ENCODE assay signal across 8 cellular contexts in the genomic region with DNA sequence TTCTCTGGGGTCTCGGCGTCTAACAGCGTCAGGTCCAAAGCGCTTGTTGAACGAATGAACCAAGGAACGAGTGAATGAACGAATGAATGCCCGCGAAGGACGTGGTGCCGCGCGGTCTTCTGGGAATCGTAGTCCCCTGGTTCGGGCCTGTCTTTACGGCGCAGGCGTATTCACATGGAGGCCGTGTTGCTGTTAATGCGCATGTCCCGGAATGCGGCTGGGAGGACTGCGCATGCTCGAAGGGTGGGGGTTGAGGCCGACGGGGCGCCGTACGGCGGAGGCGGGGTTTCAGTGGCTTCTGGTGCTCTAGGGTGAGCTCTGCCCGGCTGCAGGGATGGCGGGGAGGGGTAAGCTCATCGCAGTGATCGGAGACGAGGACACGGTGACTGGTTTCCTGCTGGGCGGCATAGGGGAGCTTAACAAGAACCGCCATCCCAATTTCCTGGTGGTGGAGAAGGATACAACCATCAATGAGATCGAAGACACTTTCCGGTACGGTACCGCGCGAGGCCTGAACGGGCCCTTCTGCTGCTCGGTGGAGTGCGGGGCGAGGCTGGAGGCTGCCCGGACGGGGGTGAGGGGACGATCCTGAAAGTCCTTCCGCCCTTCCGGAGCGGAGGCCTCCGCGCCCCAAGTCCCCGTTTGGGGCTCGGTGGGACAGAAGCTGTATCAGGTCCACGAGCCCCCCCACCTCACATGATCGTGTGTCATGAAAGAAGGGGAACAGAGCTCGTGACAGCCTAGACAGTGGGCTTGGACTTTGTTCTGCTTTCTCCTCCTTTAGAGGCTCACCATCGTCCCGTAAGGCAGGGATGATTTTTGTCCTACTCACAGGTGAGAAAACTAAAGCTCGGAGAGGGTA. TPM values are rescaled to one million over a fixed set of nuclear protein-coding genes. Genes with fewer than 3 reads are reported as not detected.
DNase-seq lines count a peak whose midpoint lies in the region; ATAC-seq and TF ChIP-seq lines count a peak whose summit lies in the region.

Gene ATP6V1F, plus strand, starts transcription at position 286 of the 862 bp plus-strand sequence. Its CDS starts 49 bp downstream, at position 335.

- H3K36me3 ChIP-seq in ascending aorta: peaks cover 7 to 10% of the 10 kb centered on the region in 2 donors
- H3K36me3 ChIP-seq in right atrium auricular region: peaks cover 18% of the 10 kb centered on the region
- H3K36me3 ChIP-seq in uterus: no peaks in the 10 kb centered on the region

- H3K4me1 Mint-ChIP-seq in T-helper 2 cell treated with Interferon-gamma antibody and Interleukin-4, amounts not matched to agents 5 μg/mL and 100 μg/mL, for 36 hours (ENCODE audit: low read depth): peaks cover 14% of the 10 kb centered on the region

- peaks cover 17% of the 10 kb centered on the region for H3K36me3 Mint-ChIP-seq in T-helper 2 cell treated with Interferon-gamma antibody and Interleukin-4, amounts not matched to agents 5 μg/mL and 100 μg/mL, for 36 hours (ENCODE audit: low read depth)

- peak within 1 kb of the TSS; percentile 97 for H3K27ac Mint-ChIP-seq in T-helper 2 cell treated with Interferon-gamma antibody and Interleukin-4, amounts not matched to agents 5 μg/mL and 100 μg/mL, for 36 hours

- peak within 1 kb of the TSS; percentile 98 for H3K4me3 Mint-ChIP-seq in T-helper 2 cell treated with Interferon-gamma antibody and Interleukin-4, amounts not matched to agents 5 μg/mL and 100 μg/mL, for 36 hours

- H3K27me3 Mint-ChIP-seq in T-helper 2 cell treated with Interferon-gamma antibody and Interleukin-4, amounts not matched to agents 5 μg/mL and 100 μg/mL, for 36 hours (ENCODE audit: low read depth): no peaks in the 10 kb centered on the region

- peak; percentile 97 to 98 for DNase-seq in NCI-H1930 (lab: John Stamatoyannopoulos, UW)
- DNase-seq in T-helper 2 cell treated with Interferon-gamma antibody and Interleukin-4, amounts not matched to agents 5 μg/mL and 100 μg/mL, for 36 hours (ENCODE audit: low spot score): peak; percentile 99
- DNase-seq in ascending aorta (ENCODE audit: low spot score in 2 of 2): peak; percentile 94 to 99
- peak; percentile 98 for DNase-seq in right atrium auricular region (ENCODE audit: low spot score)
- DNase-seq in pulmonary artery endothelial cell (ENCODE audit: low read depth, low spot score): peak; percentile 88
- peak; percentile 97 to 99 for DNase-seq in uterus

- H3K9me3 ChIP-seq in ascending aorta (no peaks in the 10 kb centered on the region), right atrium auricular region (no peaks in the 10 kb centered on the region), uterus (no peaks in the 10 kb centered on the region)

- H3K27ac ChIP-seq in ascending aorta (peak within 1 kb of the TSS; percentile 60 to 63), right atrium auricular region (peak within 1 kb of the TSS; percentile 77 to 84), uterus (peak within 1 kb of the TSS; percentile 61 to 85)

- H3K27me3 ChIP-seq in ascending aorta: no peaks in the 10 kb centered on the region
- H3K27me3 ChIP-seq in right atrium auricular region: no peaks in the 10 kb centered on the region
- H3K27me3 ChIP-seq in uterus: no peaks in the 10 kb centered on the region

- intact Hi-C loops in ascending aorta (cut with DNase I) (loop anchor here (2.0 to 5.0 kb wide), 3 partner anchors 34 to 124 kb away; partner anchors contain the start of genes CALU and CCDC136), uterus (cut with DNase I; ENCODE audit: low total_unique reads) (no loop called here)

- no peak for TF ChIP-seq CTCF in ascending aorta (IDR thresholded peaks at IDR 0.05)
- no peak for TF ChIP-seq CTCF in right atrium auricular region (IDR thresholded peaks at IDR 0.05)
- TF ChIP-seq CTCF in uterus (IDR thresholded peaks at IDR 0.05): peak in 2 of 4 experiments; percentile 20 to 23

- peak; percentile 70 to 76 for TF ChIP-seq POLR2A in uterus (IDR thresholded peaks at IDR 0.05)

- H3K4me3 ChIP-seq in ascending aorta (peak within 1 kb of the TSS; percentile 73 to 79), right atrium auricular region (peak within 1 kb of the TSS; percentile 87 to 89), uterus (peak within 1 kb of the TSS; percentile 58 to 94)

- ATAC-seq in GM18499 (IDR thresholded peaks at IDR 0.05; ENCODE audit: insufficient read depth, unreplicated experiment): peak; percentile 66
- peak; percentile 86 for ATAC-seq in HG02943 (IDR thresholded peaks at IDR 0.05; ENCODE audit: low read depth, unreplicated experiment)

- no peaks in the 10 kb centered on the region for H3K9me3 Mint-ChIP-seq in T-helper 2 cell treated with Interferon-gamma antibody and Interleukin-4, amounts not matched to agents 5 μg/mL and 100 μg/mL, for 36 hours

- H3K4me1 ChIP-seq in ascending aorta (peaks cover 12 to 38% of the 10 kb centered on the region in 2 donors), right atrium auricular region (peaks cover 0 to 51% of the 10 kb centered on the region in 2 donors), uterus (peaks cover 12 to 31% of the 10 kb centered on the region in 2 donors)

RNA-seq across cellular contexts. Expression of gene ATP6V1F, which starts in this region (rescaled TPM):
- total RNA-seq in ascending aorta (142 TPM), right atrium auricular region (100 to 1,000 TPM; 121 TPM), pulmonary artery endothelial cell (85.0 and 90.3 TPM in 2 replicates), uterus (100 to 1,000 TPM in 1 of 4 donors, 10 to 100 TPM in 3; 31.2 to 137 (median 61.3) TPM)

Comparison
In these comparisons a context has a peak if more than half of its experiments do, and no peak if none do; other contexts are left out.
1. Peak in every context shown above with its lines: DNase-seq, ATAC-seq, H3K4me3 ChIP-seq and H3K27ac ChIP-seq.